Comparison of ENCODE assay signal across 1 cellular context in the genomic region with DNA sequence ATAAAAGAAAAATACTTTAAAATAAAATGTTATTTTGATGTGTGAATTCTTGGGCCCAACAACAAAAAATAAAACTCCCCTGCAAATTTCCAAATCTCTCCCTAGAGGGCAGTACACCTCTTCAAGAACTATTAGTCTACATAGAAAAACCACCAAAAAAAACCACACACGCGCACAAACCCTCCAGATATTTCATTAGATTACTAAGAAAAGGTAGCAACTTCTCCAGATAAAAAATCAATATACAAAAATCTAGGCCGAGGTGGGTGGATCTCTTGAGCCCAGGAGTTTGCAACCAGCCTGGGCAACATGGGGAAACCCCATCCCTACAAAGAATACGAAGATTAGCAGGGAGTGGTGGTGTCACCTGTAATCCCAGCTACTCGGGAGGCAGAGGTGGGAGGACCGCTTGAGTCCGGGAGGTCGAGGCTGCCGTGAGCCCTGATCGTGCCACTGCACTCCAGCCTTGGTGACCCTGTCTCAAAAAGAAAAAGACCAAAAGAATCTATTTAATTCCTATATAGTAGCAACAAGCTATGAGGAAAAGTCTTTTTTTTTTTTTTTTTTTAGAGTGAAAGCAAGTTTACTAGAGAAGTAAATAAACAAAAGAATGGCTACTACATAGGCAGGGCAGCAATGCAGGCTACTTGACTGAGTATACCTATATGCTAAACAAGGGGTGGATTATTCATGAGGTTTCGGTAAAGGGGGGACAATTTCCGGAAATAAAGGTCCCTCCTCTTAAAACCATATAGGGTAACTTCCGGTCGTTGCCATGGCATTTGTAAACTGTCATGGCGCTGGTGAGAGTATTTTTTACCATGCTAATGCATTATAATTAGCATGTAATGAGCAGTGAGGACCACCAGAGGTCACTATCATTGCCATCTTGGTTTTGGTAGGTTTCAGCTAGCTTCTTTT.
TF ChIP-seq lines count a peak whose summit lies in the region.

No MANE protein-coding gene starts in this region.

TF ChIP-seq in HepG2, 621 proteins besides CTCF, POLR2A, EP300 and RAD21 (continued from another document and continues in another):
- TF ChIP-seq ERF (CRISPR knock-in tag; IDR thresholded peaks at IDR 0.05) (no peak), ZNF335 (CRISPR knock-in tag; IDR thresholded peaks at IDR 0.05) (no peak), ZNF850 (CRISPR knock-in tag; conservative IDR thresholded peaks at IDR 0.05) (no peak), TOE1 (CRISPR knock-in tag; IDR thresholded peaks at IDR 0.05) (no peak), ZMYM4 (CRISPR knock-in tag; IDR thresholded peaks at IDR 0.05) (no peak), SMAD1 (CRISPR knock-in tag; IDR thresholded peaks at IDR 0.05; ENCODE audit: borderline replicate concordance, low read depth) (no peak), DMAP1 (CRISPR knock-in tag; IDR thresholded peaks at IDR 0.05) (no peak), HDAC6 (IDR thresholded peaks at IDR 0.05; ENCODE audit: low read depth, low read length) (no peak), SMYD3 (CRISPR knock-in tag; IDR thresholded peaks at IDR 0.05) (no peak), SMC3 (IDR thresholded peaks at IDR 0.05; ENCODE audit: low read length) (peak; percentile 74), ZNF543 (CRISPR knock-in tag; IDR thresholded peaks at IDR 0.05) (no peak), KLF16 (CRISPR knock-in tag; IDR thresholded peaks at IDR 0.05) (0 out of 4 replicates have a peak, but pooled peaks of 1 of the 2 experiments have one; percentile 16), CAMTA2 (CRISPR knock-in tag; IDR thresholded peaks at IDR 0.05; ENCODE audit: borderline replicate concordance) (no peak), PHB2 (IDR thresholded peaks at IDR 0.05; ENCODE audit: partially characterized antibody) (no peak), ZKSCAN1 (IDR thresholded peaks at IDR 0.05; ENCODE audit: low read length) (no peak), ZNF563 (CRISPR knock-in tag; IDR thresholded peaks at IDR 0.05) (no peak), ZNF160 (CRISPR knock-in tag; IDR thresholded peaks at IDR 0.05) (no peak), ZFP41 (CRISPR knock-in tag; IDR thresholded peaks at IDR 0.05; ENCODE audit: borderline replicate concordance) (no peak), ZNF737 (CRISPR knock-in tag; IDR thresholded peaks at IDR 0.05; ENCODE audit: borderline replicate concordance) (no peak), ZNF589 (CRISPR knock-in tag; conservative IDR thresholded peaks at IDR 0.05) (no peak), ARNTL (CRISPR knock-in tag; IDR thresholded peaks at IDR 0.05) (no peak), MATR3 (CRISPR knock-in tag; IDR thresholded peaks at IDR 0.05) (no peak), ZNF768 (CRISPR knock-in tag; IDR thresholded peaks at IDR 0.05) (no peak), TEAD2 (CRISPR knock-in tag; IDR thresholded peaks at IDR 0.05) (no peak), KDM3A (CRISPR knock-in tag; IDR thresholded peaks at IDR 0.05; ENCODE audit: low read depth) (no peak), NFYC (CRISPR knock-in tag; IDR thresholded peaks at IDR 0.05) (no peak)
- TF ChIP-seq, protein P1, sequence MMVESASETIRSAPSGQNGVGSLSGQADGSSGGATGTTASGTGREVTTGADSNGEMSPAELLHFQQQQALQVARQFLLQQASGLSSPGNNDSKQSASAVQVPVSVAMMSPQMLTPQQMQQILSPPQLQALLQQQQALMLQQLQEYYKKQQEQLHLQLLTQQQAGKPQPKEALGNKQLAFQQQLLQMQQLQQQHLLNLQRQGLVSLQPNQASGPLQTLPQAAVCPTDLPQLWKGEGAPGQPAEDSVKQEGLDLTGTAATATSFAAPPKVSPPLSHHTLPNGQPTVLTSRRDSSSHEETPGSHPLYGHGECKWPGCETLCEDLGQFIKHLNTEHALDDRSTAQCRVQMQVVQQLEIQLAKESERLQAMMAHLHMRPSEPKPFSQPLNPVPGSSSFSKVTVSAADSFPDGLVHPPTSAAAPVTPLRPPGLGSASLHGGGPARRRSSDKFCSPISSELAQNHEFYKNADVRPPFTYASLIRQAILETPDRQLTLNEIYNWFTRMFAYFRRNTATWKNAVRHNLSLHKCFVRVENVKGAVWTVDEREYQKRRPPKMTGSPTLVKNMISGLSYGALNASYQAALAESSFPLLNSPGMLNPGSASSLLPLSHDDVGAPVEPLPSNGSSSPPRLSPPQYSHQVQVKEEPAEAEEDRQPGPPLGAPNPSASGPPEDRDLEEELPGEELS (CRISPR knock-in tag; IDR thresholded peaks at IDR 0.05): 0 out of 2 replicates have a peak, but pooled peaks have one; percentile 10
- TF ChIP-seq, protein P2, sequence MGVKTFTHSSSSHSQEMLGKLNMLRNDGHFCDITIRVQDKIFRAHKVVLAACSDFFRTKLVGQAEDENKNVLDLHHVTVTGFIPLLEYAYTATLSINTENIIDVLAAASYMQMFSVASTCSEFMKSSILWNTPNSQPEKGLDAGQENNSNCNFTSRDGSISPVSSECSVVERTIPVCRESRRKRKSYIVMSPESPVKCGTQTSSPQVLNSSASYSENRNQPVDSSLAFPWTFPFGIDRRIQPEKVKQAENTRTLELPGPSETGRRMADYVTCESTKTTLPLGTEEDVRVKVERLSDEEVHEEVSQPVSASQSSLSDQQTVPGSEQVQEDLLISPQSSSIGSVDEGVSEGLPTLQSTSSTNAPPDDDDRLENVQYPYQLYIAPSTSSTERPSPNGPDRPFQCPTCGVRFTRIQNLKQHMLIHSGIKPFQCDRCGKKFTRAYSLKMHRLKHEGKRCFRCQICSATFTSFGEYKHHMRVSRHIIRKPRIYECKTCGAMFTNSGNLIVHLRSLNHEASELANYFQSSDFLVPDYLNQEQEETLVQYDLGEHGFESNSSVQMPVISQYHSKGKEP (CRISPR knock-in tag; IDR thresholded peaks at IDR 0.05): no peak
- TF ChIP-seq, protein P3, sequence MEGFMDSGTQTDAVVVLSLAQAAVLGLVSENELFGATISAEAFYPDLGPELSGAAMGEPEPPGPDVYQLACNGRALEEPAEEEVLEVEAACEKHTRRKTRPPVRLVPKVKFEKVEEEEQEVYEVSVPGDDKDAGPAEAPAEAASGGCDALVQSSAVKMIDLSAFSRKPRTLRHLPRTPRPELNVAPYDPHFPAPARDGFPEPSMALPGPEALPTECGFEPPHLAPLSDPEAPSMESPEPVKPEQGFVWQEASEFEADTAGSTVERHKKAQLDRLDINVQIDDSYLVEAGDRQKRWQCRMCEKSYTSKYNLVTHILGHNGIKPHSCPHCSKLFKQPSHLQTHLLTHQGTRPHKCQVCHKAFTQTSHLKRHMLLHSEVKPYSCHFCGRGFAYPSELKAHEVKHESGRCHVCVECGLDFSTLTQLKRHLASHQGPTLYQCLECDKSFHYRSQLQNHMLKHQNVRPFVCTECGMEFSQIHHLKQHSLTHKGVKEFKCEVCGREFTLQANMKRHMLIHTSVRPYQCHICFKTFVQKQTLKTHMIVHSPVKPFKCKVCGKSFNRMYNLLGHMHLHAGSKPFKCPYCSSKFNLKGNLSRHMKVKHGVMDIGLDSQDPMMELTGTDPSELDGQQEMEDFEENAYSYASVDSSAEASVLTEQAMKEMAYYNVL (CRISPR knock-in tag; IDR thresholded peaks at IDR 0.05; ENCODE audit: borderline replicate concordance): no peak
- TF ChIP-seq, protein P4, sequence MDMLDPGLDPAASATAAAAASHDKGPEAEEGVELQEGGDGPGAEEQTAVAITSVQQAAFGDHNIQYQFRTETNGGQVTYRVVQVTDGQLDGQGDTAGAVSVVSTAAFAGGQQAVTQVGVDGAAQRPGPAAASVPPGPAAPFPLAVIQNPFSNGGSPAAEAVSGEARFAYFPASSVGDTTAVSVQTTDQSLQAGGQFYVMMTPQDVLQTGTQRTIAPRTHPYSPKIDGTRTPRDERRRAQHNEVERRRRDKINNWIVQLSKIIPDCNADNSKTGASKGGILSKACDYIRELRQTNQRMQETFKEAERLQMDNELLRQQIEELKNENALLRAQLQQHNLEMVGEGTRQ (IDR thresholded peaks at IDR 0.05; ENCODE audit: low read depth, low read length): no peak
- TF ChIP-seq, protein P4 (CRISPR knock-in tag; IDR thresholded peaks at IDR 0.05; ENCODE audit: borderline replicate concordance): peak; percentile 88; the same call in 1 of the 2 replicates
- TF ChIP-seq, protein P5, sequence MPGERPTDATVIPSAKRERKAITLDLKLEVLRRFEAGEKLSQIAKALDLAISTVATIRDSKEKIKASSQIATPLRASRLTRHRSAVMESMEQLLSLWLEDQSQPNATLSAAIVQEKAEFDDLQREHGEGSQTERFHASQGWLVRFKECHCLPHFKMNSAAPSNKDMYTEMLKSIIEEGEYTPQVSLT (CRISPR knock-in tag; IDR thresholded peaks at IDR 0.05; ENCODE audit: borderline replicate concordance, low read depth): no peak
- TF ChIP-seq, protein P6, sequence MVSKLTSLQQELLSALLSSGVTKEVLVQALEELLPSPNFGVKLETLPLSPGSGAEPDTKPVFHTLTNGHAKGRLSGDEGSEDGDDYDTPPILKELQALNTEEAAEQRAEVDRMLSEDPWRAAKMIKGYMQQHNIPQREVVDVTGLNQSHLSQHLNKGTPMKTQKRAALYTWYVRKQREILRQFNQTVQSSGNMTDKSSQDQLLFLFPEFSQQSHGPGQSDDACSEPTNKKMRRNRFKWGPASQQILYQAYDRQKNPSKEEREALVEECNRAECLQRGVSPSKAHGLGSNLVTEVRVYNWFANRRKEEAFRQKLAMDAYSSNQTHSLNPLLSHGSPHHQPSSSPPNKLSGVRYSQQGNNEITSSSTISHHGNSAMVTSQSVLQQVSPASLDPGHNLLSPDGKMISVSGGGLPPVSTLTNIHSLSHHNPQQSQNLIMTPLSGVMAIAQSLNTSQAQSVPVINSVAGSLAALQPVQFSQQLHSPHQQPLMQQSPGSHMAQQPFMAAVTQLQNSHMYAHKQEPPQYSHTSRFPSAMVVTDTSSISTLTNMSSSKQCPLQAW (CRISPR knock-in tag; IDR thresholded peaks at IDR 0.05): no peak
- TF ChIP-seq, protein P7, sequence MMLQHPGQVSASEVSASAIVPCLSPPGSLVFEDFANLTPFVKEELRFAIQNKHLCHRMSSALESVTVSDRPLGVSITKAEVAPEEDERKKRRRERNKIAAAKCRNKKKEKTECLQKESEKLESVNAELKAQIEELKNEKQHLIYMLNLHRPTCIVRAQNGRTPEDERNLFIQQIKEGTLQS (CRISPR knock-in tag; IDR thresholded peaks at IDR 0.05): no peak
- TF ChIP-seq, protein P8, sequence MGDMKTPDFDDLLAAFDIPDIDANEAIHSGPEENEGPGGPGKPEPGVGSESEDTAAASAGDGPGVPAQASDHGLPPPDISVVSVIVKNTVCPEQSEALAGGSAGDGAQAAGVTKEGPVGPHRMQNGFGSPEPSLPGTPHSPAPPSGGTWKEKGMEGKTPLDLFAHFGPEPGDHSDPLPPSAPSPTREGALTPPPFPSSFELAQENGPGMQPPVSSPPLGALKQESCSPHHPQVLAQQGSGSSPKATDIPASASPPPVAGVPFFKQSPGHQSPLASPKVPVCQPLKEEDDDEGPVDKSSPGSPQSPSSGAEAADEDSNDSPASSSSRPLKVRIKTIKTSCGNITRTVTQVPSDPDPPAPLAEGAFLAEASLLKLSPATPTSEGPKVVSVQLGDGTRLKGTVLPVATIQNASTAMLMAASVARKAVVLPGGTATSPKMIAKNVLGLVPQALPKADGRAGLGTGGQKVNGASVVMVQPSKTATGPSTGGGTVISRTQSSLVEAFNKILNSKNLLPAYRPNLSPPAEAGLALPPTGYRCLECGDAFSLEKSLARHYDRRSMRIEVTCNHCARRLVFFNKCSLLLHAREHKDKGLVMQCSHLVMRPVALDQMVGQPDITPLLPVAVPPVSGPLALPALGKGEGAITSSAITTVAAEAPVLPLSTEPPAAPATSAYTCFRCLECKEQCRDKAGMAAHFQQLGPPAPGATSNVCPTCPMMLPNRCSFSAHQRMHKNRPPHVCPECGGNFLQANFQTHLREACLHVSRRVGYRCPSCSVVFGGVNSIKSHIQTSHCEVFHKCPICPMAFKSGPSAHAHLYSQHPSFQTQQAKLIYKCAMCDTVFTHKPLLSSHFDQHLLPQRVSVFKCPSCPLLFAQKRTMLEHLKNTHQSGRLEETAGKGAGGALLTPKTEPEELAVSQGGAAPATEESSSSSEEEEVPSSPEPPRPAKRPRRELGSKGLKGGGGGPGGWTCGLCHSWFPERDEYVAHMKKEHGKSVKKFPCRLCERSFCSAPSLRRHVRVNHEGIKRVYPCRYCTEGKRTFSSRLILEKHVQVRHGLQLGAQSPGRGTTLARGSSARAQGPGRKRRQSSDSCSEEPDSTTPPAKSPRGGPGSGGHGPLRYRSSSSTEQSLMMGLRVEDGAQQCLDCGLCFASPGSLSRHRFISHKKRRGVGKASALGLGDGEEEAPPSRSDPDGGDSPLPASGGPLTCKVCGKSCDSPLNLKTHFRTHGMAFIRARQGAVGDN (CRISPR knock-in tag; IDR thresholded peaks at IDR 0.05): 0 out of 2 replicates have a peak, but pooled peaks have one; percentile 15
- TF ChIP-seq, protein P9, sequence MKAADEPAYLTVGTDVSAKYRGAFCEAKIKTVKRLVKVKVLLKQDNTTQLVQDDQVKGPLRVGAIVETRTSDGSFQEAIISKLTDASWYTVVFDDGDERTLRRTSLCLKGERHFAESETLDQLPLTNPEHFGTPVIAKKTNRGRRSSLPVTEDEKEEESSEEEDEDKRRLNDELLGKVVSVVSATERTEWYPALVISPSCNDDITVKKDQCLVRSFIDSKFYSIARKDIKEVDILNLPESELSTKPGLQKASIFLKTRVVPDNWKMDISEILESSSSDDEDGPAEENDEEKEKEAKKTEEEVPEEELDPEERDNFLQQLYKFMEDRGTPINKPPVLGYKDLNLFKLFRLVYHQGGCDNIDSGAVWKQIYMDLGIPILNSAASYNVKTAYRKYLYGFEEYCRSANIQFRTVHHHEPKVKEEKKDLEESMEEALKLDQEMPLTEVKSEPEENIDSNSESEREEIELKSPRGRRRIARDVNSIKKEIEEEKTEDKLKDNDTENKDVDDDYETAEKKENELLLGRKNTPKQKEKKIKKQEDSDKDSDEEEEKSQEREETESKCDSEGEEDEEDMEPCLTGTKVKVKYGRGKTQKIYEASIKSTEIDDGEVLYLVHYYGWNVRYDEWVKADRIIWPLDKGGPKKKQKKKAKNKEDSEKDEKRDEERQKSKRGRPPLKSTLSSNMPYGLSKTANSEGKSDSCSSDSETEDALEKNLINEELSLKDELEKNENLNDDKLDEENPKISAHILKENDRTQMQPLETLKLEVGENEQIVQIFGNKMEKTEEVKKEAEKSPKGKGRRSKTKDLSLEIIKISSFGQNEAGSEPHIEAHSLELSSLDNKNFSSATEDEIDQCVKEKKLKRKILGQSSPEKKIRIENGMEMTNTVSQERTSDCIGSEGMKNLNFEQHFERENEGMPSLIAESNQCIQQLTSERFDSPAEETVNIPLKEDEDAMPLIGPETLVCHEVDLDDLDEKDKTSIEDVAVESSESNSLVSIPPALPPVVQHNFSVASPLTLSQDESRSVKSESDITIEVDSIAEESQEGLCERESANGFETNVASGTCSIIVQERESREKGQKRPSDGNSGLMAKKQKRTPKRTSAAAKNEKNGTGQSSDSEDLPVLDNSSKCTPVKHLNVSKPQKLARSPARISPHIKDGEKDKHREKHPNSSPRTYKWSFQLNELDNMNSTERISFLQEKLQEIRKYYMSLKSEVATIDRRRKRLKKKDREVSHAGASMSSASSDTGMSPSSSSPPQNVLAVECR (CRISPR knock-in tag; IDR thresholded peaks at IDR 0.05; ENCODE audit: borderline replicate concordance): no peak
